Comparison of ENCODE assay signal across 1 cellular context in the genomic region with DNA sequence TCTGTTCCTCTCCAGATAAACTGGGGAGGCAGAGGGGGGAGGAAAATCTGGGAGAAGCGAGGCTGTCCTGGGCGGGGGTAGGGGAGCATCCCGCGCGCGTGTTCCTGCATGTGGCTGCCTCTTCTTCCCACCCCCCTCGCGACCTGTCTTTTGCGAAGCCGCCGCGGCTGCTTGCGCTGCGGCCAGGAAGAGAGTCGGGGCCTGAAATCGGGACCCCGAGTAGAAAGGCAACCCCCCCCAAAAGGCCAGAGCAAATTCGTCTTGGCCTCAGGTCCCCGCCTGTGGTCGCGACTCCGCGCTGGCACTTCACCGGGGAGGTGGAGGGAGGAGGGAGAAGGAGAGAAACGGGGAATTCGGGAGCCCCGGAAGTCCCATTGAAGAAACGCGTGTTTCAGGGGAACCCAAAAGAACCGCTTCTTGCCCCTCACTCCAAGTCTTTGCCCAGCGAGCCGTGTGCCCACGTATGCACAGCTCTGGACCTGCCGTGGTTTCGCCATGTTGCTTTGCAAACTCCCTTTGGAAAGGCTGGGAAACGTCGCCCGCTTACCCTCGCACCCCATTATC.
A peak's percentile ranks its signal among the peaks of the same experiment; 100 is the strongest.
TF ChIP-seq lines count a peak whose summit lies in the region.

No MANE protein-coding gene starts in this region.

TF ChIP-seq in GM12878, 131 proteins besides CTCF, POLR2A, EP300 and RAD21 (continued from another document):
- peak in 1 of 2 experiments; percentile 26; a peak in 2 of 4 replicates for TF ChIP-seq IKZF2 (IDR thresholded peaks at IDR 0.05)
- TF ChIP-seq RUNX3 (IDR thresholded peaks at IDR 0.05; ENCODE audit: low read length) = peak; percentile 49
- TF ChIP-seq, protein P1, sequence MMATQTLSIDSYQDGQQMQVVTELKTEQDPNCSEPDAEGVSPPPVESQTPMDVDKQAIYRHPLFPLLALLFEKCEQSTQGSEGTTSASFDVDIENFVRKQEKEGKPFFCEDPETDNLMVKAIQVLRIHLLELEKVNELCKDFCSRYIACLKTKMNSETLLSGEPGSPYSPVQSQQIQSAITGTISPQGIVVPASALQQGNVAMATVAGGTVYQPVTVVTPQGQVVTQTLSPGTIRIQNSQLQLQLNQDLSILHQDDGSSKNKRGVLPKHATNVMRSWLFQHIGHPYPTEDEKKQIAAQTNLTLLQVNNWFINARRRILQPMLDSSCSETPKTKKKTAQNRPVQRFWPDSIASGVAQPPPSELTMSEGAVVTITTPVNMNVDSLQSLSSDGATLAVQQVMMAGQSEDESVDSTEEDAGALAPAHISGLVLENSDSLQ (IDR thresholded peaks at IDR 0.05) = no peak
- TF ChIP-seq BACH1 (IDR thresholded peaks at IDR 0.05; ENCODE audit: borderline replicate concordance) = 0 out of 2 replicates have a peak, but pooled peaks have one; percentile 24
- TF ChIP-seq TAF1 (IDR thresholded peaks at IDR 0.05; ENCODE audit: borderline replicate concordance, low read depth, low read length) = 0 out of 2 replicates have a peak, but pooled peaks have one; percentile 31
- peak; percentile 37; the same call in 1 of the 2 replicates for TF ChIP-seq EED (IDR thresholded peaks at IDR 0.05; ENCODE audit: low read depth)
- TF ChIP-seq, protein P2, sequence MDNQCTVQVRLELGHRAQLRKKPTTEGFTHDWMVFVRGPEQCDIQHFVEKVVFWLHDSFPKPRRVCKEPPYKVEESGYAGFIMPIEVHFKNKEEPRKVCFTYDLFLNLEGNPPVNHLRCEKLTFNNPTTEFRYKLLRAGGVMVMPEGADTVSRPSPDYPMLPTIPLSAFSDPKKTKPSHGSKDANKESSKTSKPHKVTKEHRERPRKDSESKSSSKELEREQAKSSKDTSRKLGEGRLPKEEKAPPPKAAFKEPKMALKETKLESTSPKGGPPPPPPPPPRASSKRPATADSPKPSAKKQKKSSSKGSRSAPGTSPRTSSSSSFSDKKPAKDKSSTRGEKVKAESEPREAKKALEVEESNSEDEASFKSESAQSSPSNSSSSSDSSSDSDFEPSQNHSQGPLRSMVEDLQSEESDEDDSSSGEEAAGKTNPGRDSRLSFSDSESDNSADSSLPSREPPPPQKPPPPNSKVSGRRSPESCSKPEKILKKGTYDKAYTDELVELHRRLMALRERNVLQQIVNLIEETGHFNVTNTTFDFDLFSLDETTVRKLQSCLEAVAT (IDR thresholded peaks at IDR 0.05) = no peak; the same call in 1 of the 2 replicates
TF ChIP-seq in GM12878: peak in this region for 10.
